In the genomic region with DNA sequence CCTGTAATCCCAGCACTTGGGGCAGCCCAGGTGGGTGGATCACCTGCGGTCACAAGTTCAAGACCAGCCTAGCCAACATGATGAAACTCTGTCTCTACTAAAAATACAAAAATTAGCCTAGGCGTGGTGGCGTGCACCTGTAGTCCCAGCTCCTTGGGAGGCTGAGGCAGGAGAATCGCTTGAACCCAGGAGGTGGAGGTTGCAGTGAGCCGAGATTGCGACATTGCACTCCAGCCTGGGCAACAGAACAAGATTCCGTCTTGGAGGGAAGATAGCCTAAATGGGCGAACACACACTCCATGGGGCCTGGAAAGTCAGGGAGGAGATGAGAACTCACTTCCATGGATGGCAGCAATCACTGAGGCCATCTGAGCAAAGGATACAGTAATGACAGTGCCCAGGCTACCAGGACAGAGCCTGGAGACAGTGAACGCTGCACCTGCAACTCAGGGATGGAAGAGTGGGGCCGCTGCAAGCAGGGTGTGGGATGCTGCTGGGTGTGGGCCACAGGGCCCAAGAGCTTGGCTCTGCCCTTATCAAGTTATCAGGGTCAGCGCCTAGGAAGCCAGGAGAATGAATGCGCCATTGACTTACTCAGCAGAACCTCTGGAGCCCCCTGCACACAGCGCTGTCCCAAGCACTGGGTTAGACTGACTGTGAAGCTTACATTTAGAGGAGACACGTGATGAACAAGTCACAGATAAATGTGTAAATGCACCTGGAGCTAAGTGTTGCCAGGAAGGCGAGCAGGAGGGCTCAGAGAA, we compare ENCODE assay signal across 1 cellular context.
TF ChIP-seq lines count a peak whose summit lies in the region.

No MANE protein-coding gene starts in this region.

TF ChIP-seq in HepG2, 621 proteins besides CTCF, POLR2A, EP300 and RAD21:
- TF ChIP-seq ZBTB33 (CRISPR knock-in tag; IDR thresholded peaks at IDR 0.05) (peak; percentile 79), ZNF770 (CRISPR knock-in tag; IDR thresholded peaks at IDR 0.05) (peak; percentile 67), ZBTB2 (CRISPR knock-in tag; IDR thresholded peaks at IDR 0.05; ENCODE audit: low read depth) (no peak), HES4 (CRISPR knock-in tag; IDR thresholded peaks at IDR 0.05; ENCODE audit: borderline replicate concordance) (no peak), ZNF121 (CRISPR knock-in tag; IDR thresholded peaks at IDR 0.05) (0 out of 2 replicates have a peak, but pooled peaks have one; percentile 39), ZNF460 (CRISPR knock-in tag; IDR thresholded peaks at IDR 0.05; ENCODE audit: borderline replicate concordance) (peak; percentile 54; the same call in 1 of the 2 replicates), RNF219 (CRISPR knock-in tag; IDR thresholded peaks at IDR 0.05) (no peak), RORA (CRISPR knock-in tag; IDR thresholded peaks at IDR 0.05) (no peak), CEBPG (CRISPR knock-in tag; IDR thresholded peaks at IDR 0.05) (peak; percentile 37; the same call in 1 of the 2 replicates), ZNF782 (CRISPR knock-in tag; IDR thresholded peaks at IDR 0.05; ENCODE audit: borderline replicate concordance) (no peak), ATF1 (CRISPR knock-in tag; IDR thresholded peaks at IDR 0.05) (no peak), SP5 (CRISPR knock-in tag; IDR thresholded peaks at IDR 0.05; ENCODE audit: borderline replicate concordance, low read depth) (no peak), ZFP91 (CRISPR knock-in tag; IDR thresholded peaks at IDR 0.05; ENCODE audit: borderline replicate concordance) (0 out of 2 replicates have a peak, but pooled peaks have one; percentile 42), NKX3-1 (CRISPR knock-in tag; IDR thresholded peaks at IDR 0.05) (no peak), PCBP2 (optimal IDR thresholded peaks at IDR 0.05; ENCODE audit: low read depth, low read length, poor library complexity, severe bottlenecking) (no peak)
- TF ChIP-seq, protein P1, sequence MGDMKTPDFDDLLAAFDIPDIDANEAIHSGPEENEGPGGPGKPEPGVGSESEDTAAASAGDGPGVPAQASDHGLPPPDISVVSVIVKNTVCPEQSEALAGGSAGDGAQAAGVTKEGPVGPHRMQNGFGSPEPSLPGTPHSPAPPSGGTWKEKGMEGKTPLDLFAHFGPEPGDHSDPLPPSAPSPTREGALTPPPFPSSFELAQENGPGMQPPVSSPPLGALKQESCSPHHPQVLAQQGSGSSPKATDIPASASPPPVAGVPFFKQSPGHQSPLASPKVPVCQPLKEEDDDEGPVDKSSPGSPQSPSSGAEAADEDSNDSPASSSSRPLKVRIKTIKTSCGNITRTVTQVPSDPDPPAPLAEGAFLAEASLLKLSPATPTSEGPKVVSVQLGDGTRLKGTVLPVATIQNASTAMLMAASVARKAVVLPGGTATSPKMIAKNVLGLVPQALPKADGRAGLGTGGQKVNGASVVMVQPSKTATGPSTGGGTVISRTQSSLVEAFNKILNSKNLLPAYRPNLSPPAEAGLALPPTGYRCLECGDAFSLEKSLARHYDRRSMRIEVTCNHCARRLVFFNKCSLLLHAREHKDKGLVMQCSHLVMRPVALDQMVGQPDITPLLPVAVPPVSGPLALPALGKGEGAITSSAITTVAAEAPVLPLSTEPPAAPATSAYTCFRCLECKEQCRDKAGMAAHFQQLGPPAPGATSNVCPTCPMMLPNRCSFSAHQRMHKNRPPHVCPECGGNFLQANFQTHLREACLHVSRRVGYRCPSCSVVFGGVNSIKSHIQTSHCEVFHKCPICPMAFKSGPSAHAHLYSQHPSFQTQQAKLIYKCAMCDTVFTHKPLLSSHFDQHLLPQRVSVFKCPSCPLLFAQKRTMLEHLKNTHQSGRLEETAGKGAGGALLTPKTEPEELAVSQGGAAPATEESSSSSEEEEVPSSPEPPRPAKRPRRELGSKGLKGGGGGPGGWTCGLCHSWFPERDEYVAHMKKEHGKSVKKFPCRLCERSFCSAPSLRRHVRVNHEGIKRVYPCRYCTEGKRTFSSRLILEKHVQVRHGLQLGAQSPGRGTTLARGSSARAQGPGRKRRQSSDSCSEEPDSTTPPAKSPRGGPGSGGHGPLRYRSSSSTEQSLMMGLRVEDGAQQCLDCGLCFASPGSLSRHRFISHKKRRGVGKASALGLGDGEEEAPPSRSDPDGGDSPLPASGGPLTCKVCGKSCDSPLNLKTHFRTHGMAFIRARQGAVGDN (CRISPR knock-in tag; IDR thresholded peaks at IDR 0.05), result peak; percentile 42
TF ChIP-seq in HepG2: peak in this region for 7.
